Comparison of ENCODE assay signal across 18 cellular contexts in genomic region chr13:106480511-106480910, GRCh38. TPM values are rescaled to one million over a fixed set of nuclear protein-coding genes. Genes with fewer than 3 reads are reported as not detected.
DNase-seq lines count a peak whose midpoint lies in the region; ATAC-seq, FAIRE-seq and TF ChIP-seq lines count a peak whose summit lies in the region.
"Had no signal": no experiment of that assay in that cellular context is flagged by ENCODE, and none has a peak within 500 bp of the region (broad histone marks: within the 10 kb centered on the region; RNA-seq: fewer than 3 reads in every experiment).

No MANE protein-coding gene starts in this region.

- H3K9me3 Mint-ChIP-seq in WTC11, result peaks cover 11% of the 10 kb centered on the region

- no peak overlapping the region for H3K4me2 ChIP-seq in osteoblast (ENCODE audit: insufficient read depth, low read length)

- no peak overlapping the region for H3K4me3 Mint-ChIP-seq in WTC11
- H3K4me3 Mint-ChIP-seq: CD4-positive, alpha-beta T cell; IgD-negative memory B cell had no signal

- H3K4me3 ChIP-seq in adipocyte (ENCODE audit: low read length) (no peak overlapping the region), esophagus squamous epithelium (no peak overlapping the region), osteoblast (ENCODE audit: insufficient read depth, low read length) (no peak overlapping the region)

- no peaks in the 10 kb centered on the region for H3K9me3 ChIP-seq in adipocyte (ENCODE audit: control insufficient read depth, low read length)
- no peaks in the 10 kb centered on the region for H3K9me3 ChIP-seq in esophagus squamous epithelium
- no peaks in the 10 kb centered on the region for H3K9me3 ChIP-seq in osteoblast (ENCODE audit: low read depth, low read length)

- no peak for ATAC-seq in WTC11
- ATAC-seq: Panc1 had no signal

- H3K27me3 Mint-ChIP-seq in WTC11 (ENCODE audit: low read depth), result no peaks in the 10 kb centered on the region

- WGBS in esophagus squamous epithelium, 2 donors, result 36 to 45% methylated on average over 2 of the region's 2 CpGs

- CTCF ChIA-PET in WTC11 (lab: Charles Lee), result interaction anchor here (1.2 kb wide), 1 partner anchor 14 kb away, joined by 3 read pairs; no protein-coding TSS in a partner anchor

- H3K4me1 ChIP-seq in adipocyte (ENCODE audit: control insufficient read depth, insufficient read depth, low read length), result no peaks in the 10 kb centered on the region
- peaks cover 0 to 6% (median 0%) of the 10 kb centered on the region in 3 donors for H3K4me1 ChIP-seq in esophagus squamous epithelium
- H3K4me1 ChIP-seq in osteoblast (ENCODE audit: insufficient read depth, low read length), result no peaks in the 10 kb centered on the region

- peak overlapping the region; percentile 4 for H2AFZ ChIP-seq in osteoblast (ENCODE audit: low read length)

- DNase-seq in adipocyte (ENCODE audit: low read depth), result peak; percentile 24
- no peak for DNase-seq in esophagus squamous epithelium (lab: John Stamatoyannopoulos, UW)
- no peak for DNase-seq in osteoblast (ENCODE audit: insufficient read length, low spot score, missing footprints)
- no peak for DNase-seq in WTC11 (ENCODE audit: low spot score)
- no peak for DNase-seq in frontal cortex (ENCODE audit: low spot score in 2 of 2)
- DNase-seq in iPS-NIHi7 (ENCODE audit: extremely low spot score), result no peak
- DNase-seq in epidermal melanocyte (ENCODE audit: insufficient read length, low spot score), result no peak
- DNase-seq: Calu3; CD4-positive, alpha-beta T cell; DMS53; HCEC 1CT; NCI-H1105; NCI-H1694; NCI-H524 had no signal

- TF ChIP-seq CTCF in esophagus squamous epithelium (IDR thresholded peaks at IDR 0.05) (no peak), osteoblast (IDR thresholded peaks at IDR 0.05; ENCODE audit: extremely low read depth, low read depth, low read length) (no peak), WTC11 (IDR thresholded peaks at IDR 0.05) (no peak)

- POLR2A ChIA-PET in WTC11 (lab: Charles Lee), result no interaction called here

- H3K36me3 ChIP-seq in adipocyte (ENCODE audit: control insufficient read depth, insufficient read depth, low read length, severe bottlenecking) (no peaks in the 10 kb centered on the region), esophagus squamous epithelium (no peaks in the 10 kb centered on the region), osteoblast (ENCODE audit: insufficient read depth, low read length) (no peaks in the 10 kb centered on the region)

- H3K9ac ChIP-seq in adipocyte (ENCODE audit: low read length), result no peak overlapping the region

- H3K27ac ChIP-seq in esophagus squamous epithelium (peak overlapping the region; percentile 22 to 64 (median 47)), osteoblast (ENCODE audit: low read depth, low read length) (no peak overlapping the region)
- H3K27ac ChIP-seq: HL-60 had no signal

- intact Hi-C loops in esophagus squamous epithelium (cut with DNase I), result no loop called here

- FAIRE-seq in frontal cortex (lab: Jason Lieb, UNC), result no peak
- FAIRE-seq: HTR-8/SVneo had no signal

- TF ChIP-seq POLR2A in esophagus squamous epithelium (IDR thresholded peaks at IDR 0.05), result no peak

- H4K20me1 ChIP-seq in osteoblast (ENCODE audit: insufficient read depth, low read length), result no peaks in the 10 kb centered on the region

- peaks cover 5% of the 10 kb centered on the region for H3K27me3 ChIP-seq in adipocyte (replicated peaks; ENCODE audit: control insufficient read depth, insufficient read depth, low read length)
- H3K27me3 ChIP-seq in esophagus squamous epithelium, result no peaks in the 10 kb centered on the region
- H3K27me3 ChIP-seq in osteoblast (ENCODE audit: insufficient read depth, low read length), result no peaks in the 10 kb centered on the region

- peaks cover 14% of the 10 kb centered on the region for H3K4me1 Mint-ChIP-seq in WTC11

- H3K36me3 Mint-ChIP-seq in WTC11, result no peaks in the 10 kb centered on the region
- H3K36me3 Mint-ChIP-seq: IgD-negative memory B cell had no signal

- H3K79me2 ChIP-seq in osteoblast (ENCODE audit: insufficient read depth, low read length), result no peaks in the 10 kb centered on the region

- H3K27ac Mint-ChIP-seq in WTC11, result no peak overlapping the region
- H3K27ac Mint-ChIP-seq: CD4-positive, alpha-beta T cell; IgD-negative memory B cell had no signal

TF ChIP-seq in WTC11, 78 proteins besides CTCF, POLR2A, EP300 and RAD21 (continues in another document):
- no peak for TF ChIP-seq MAX (CRISPR knock-in tag; IDR thresholded peaks at IDR 0.05)
- no peak for TF ChIP-seq GTF2I (CRISPR knock-in tag; conservative IDR thresholded peaks at IDR 0.05)
- no peak for TF ChIP-seq RELA (CRISPR knock-in tag; IDR thresholded peaks at IDR 0.05; ENCODE audit: borderline replicate concordance)
- no peak for TF ChIP-seq FOXP4 (CRISPR knock-in tag; IDR thresholded peaks at IDR 0.05)
- no peak for TF ChIP-seq ARID4B (CRISPR knock-in tag; IDR thresholded peaks at IDR 0.05; ENCODE audit: borderline replicate concordance)
- no peak for TF ChIP-seq TEAD4 (CRISPR knock-in tag; IDR thresholded peaks at IDR 0.05)
- TF ChIP-seq GRHL2 (CRISPR knock-in tag; IDR thresholded peaks at IDR 0.05; ENCODE audit: insufficient replicate concordance, severe bottlenecking), result no peak
- no peak for TF ChIP-seq E2F1 (CRISPR knock-in tag; IDR thresholded peaks at IDR 0.05)

RNA-seq across cellular contexts. Expression of gene EFNB2, which starts 55.0 kb away (rescaled TPM):
- total RNA-seq in esophagus squamous epithelium, result 10 to 100 TPM; 14.9 to 29.1 (median 15.8) TPM
- 10.0 and 17.0 TPM in 2 replicates for total RNA-seq in osteoblast
- 14.9 to 15.9 TPM (median 15.0 TPM) in 3 replicates for total RNA-seq in WTC11 (2021)
- total RNA-seq in frontal cortex, result 73.4 TPM
